ENCODE assay signal across 18 cellular contexts in the genomic region with DNA sequence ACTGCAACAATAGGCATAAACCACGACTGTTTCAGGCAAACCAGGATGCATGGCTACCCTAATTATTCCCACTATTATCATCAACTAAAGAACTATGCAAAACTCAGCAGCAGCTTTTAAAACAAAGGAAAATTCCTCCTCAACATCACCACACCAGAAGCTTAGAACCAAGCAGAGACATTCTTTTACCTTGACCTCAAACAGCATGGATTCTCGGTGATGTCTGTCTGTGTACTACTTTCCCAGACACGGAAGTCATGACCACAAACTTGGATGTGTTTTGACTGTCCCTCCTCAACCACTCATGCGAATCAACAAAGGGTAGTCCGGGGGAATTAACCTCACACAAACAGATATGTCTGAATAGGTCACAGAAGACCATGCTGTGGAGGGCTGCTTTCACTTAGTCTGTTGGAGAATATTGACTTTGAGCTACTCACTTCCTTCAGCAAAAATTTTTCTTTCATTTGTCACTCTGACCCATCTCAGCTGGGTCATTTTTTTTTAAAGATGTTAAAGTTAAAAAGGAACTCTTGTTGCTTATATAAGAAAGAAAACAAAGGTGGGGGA.
A peak's percentile ranks its signal among the peaks of the same experiment; 100 is the strongest.
DNase-seq lines count a peak whose midpoint lies in the region; TF ChIP-seq lines count a peak whose summit lies in the region.
"Had no signal": no experiment of that assay in that cellular context is flagged by ENCODE, and none has a peak within 500 bp of the region (broad histone marks: within the 10 kb centered on the region; RNA-seq: fewer than 3 reads in every experiment).

No MANE protein-coding gene starts in this region.

- DNase-seq in AG08396 (ENCODE audit: low spot score) = peak; percentile 44
- peak; percentile 2 for DNase-seq in KBM-7
- peak; percentile 98 for DNase-seq in astrocyte of the spinal cord (ENCODE audit: low read depth, low spot score)
- peak; percentile 88 for DNase-seq in left kidney (ENCODE audit: low read depth, low spot score)
- DNase-seq in HT-29 (ENCODE audit: low spot score) = no peak
- DNase-seq in cerebellar nuclear complex (lab: John Stamatoyannopoulos, UW) = no peak
- DNase-seq in iPS-NIHi11 (ENCODE audit: low spot score) = no peak
- DNase-seq in MM.1S = no peak
- DNase-seq: activated CD4-positive, alpha-beta T cell treated with anti-CD3 and anti-CD28 coated beads, Interleukin-2, amount 10 ng/mL, durations not matched to agents 7 days and 5 days; DMS79 treated with DMSO at 0.1 percent for 48 hours; mucosa of descending colon; MV-4-11; stimulated activated naive CD4-positive, alpha-beta T cell treated with Interleukin-2 at 50 U/mL for 16 hours; T-helper 2 cell had no signal

- H3K9me2 ChIP-seq in MM.1S (replicated peaks; ENCODE audit: insufficient read depth, low read length) = no peaks in the 10 kb centered on the region

- H3K36me3 ChIP-seq in MM.1S (replicated peaks; ENCODE audit: insufficient read depth, low read length) = no peaks in the 10 kb centered on the region
- H3K36me3 ChIP-seq: cardiac muscle cell, esophagus muscularis mucosa, prostate gland had no signal

- in situ Hi-C loops in KBM-7 (cut with MboI; ENCODE audit: low pct_unique_long_range_greater_than_20kb, low sequenced_read_pairs) (no loop called here), astrocyte of the spinal cord (cut with HindIII; ENCODE audit: low sequenced_read_pairs) (no loop called here)

- H3K9me3 ChIP-seq in MM.1S (replicated peaks; ENCODE audit: insufficient read depth, low read length) = no peaks in the 10 kb centered on the region
- H3K9me3 ChIP-seq: esophagus muscularis mucosa, mucosa of descending colon, prostate gland had no signal

- H3K27ac ChIP-seq in MM.1S (ENCODE audit: low read length) = no peak overlapping the region
- H3K27ac ChIP-seq: cardiac muscle cell, esophagus muscularis mucosa, prostate gland had no signal

- H3K4me2 ChIP-seq in MM.1S (ENCODE audit: low read depth, low read length) = no peak overlapping the region
- H3K4me2 ChIP-seq: GM23338 had no signal

- no peaks in the 10 kb centered on the region for H3F3A ChIP-seq in MM.1S (ENCODE audit: insufficient read depth, low read length)

- H2AFZ ChIP-seq in MM.1S (ENCODE audit: low read length) = no peak overlapping the region
- H2AFZ ChIP-seq: GM23338 had no signal

- no peak overlapping the region for H3K9ac ChIP-seq in MM.1S (ENCODE audit: low read length)

- no peaks in the 10 kb centered on the region for H4K20me1 ChIP-seq in MM.1S (ENCODE audit: insufficient read depth, low read length)

- H3K27me3 ChIP-seq in MM.1S (replicated peaks; ENCODE audit: insufficient read depth, low read length) = no peaks in the 10 kb centered on the region
- H3K27me3 ChIP-seq: cardiac muscle cell, esophagus muscularis mucosa had no signal

- H3K79me2 ChIP-seq in MM.1S (ENCODE audit: low read length) = no peaks in the 10 kb centered on the region

- TF ChIP-seq CTCF in astrocyte of the spinal cord (IDR thresholded peaks at IDR 0.05; ENCODE audit: low read depth, low read length) = no peak
- no peak for TF ChIP-seq CTCF in MM.1S (IDR thresholded peaks at IDR 0.05; ENCODE audit: low read length)

- H3K4me1 ChIP-seq in MM.1S (ENCODE audit: low read length) = no peaks in the 10 kb centered on the region
- H3K4me1 ChIP-seq: esophagus muscularis mucosa, prostate gland had no signal

- H3K4me3 ChIP-seq in astrocyte of the spinal cord (ENCODE audit: low read depth, low read length) = no peak overlapping the region
- no peak overlapping the region for H3K4me3 ChIP-seq in MM.1S (ENCODE audit: low read length)
- H3K4me3 ChIP-seq: cardiac muscle cell, esophagus muscularis mucosa, GM23338, mucosa of descending colon, prostate gland had no signal

Comparison
In these comparisons a context has a peak if more than half of its experiments do, and no peak if none do; other contexts are left out.
1. DNase-seq: peak in AG08396 (single experiment), KBM-7 (single experiment), astrocyte of the spinal cord (single experiment) and left kidney (single experiment); none in HT-29 (single experiment), cerebellar nuclear complex (0 of 2), iPS-NIHi11 (single experiment) and MM.1S (single experiment).